ENCODE assay signal across 8 cellular contexts in genomic region chr17:63700528-63701441, GRCh38. TPM values are rescaled to one million over a fixed set of nuclear protein-coding genes. Genes with fewer than 3 reads are reported as not detected.
DNase-seq lines count a peak whose midpoint lies in the region; ATAC-seq and TF ChIP-seq lines count a peak whose summit lies in the region.

No MANE protein-coding gene starts in this region.

- CTCF ChIA-PET in A673 (lab: Charles Lee): interaction anchor here (0.7 kb wide), 1 partner anchor 41 kb away, joined by 3 read pairs; no protein-coding TSS in a partner anchor
- CTCF ChIA-PET in activated naive CD4-positive, alpha-beta T cell treated with anti-CD3 and anti-CD28 coated beads, Interleukin-2, amount 10 ng/mL, durations not matched to agents 7 days and 5 days (lab: Charles Lee): interaction anchor here (0.6 to 2.2 kb wide), 7 partner anchors 10 to 127 kb away, joined by 3 to 9 read pairs (median 3); no protein-coding TSS in a partner anchor

- H3K36me3 Mint-ChIP-seq in activated naive CD4-positive, alpha-beta T cell treated with anti-CD3 and anti-CD28 coated beads, Interleukin-2, amount 10 ng/mL, durations not matched to agents 7 days and 5 days: peaks cover 61% of the 10 kb centered on the region
- peaks cover 18% of the 10 kb centered on the region for H3K36me3 Mint-ChIP-seq in osteocyte (ENCODE audit: unreplicated experiment)

- peak; percentile 13 for TF ChIP-seq POLR2A in GM19099 (IDR thresholded peaks at IDR 0.05; ENCODE audit: extremely low read depth, insufficient read length, low read depth)

- peak overlapping the region; percentile 99 for H3K27ac Mint-ChIP-seq in activated naive CD4-positive, alpha-beta T cell treated with anti-CD3 and anti-CD28 coated beads, Interleukin-2, amount 10 ng/mL, durations not matched to agents 7 days and 5 days
- H3K27ac Mint-ChIP-seq in osteocyte (ENCODE audit: unreplicated experiment): peak overlapping the region; percentile 64

- H3K4me2 ChIP-seq in OCI-LY3 (ENCODE audit: low read length): peak overlapping the region; percentile 67

- peak; percentile 75 for DNase-seq in A673 (ENCODE audit: low spot score)
- peak; percentile 64 for DNase-seq in activated naive CD4-positive, alpha-beta T cell treated with anti-CD3 and anti-CD28 coated beads, Interleukin-2, amount 10 ng/mL, durations not matched to agents 7 days and 5 days
- peak; percentile 53 to 82 for DNase-seq in cardiac muscle cell (ENCODE audit: low read depth in 1 of 2, low spot score in 1 of 2)
- DNase-seq in osteocyte (ENCODE audit: extremely low spot score, unreplicated experiment): no peak
- DNase-seq in pons (ENCODE audit: low spot score): no peak

- peak overlapping the region; percentile 76 for H3K4me3 ChIP-seq in A673 (ENCODE audit: low read depth, low read length, poor library complexity, severe bottlenecking)
- H3K4me3 ChIP-seq in OCI-LY3 (ENCODE audit: low read length): peak overlapping the region; percentile 97
- H3K4me3 ChIP-seq in cardiac muscle cell: peak overlapping the region; percentile 79

- no peaks in the 10 kb centered on the region for H3K27me3 ChIP-seq in A673 (replicated peaks; ENCODE audit: insufficient read depth, low read depth, low read length, poor library complexity)
- H3K27me3 ChIP-seq in OCI-LY3 (ENCODE audit: low read depth, low read length): no peaks in the 10 kb centered on the region
- no peaks in the 10 kb centered on the region for H3K27me3 ChIP-seq in cardiac muscle cell

- no peak; the same call in 1 of the 2 replicates for TF ChIP-seq CTCF in A673 (conservative IDR thresholded peaks at IDR 0.05; ENCODE audit: low read depth, low read length)
- no peak; the same call in 1 of the 2 replicates for TF ChIP-seq CTCF in OCI-LY3 (IDR thresholded peaks at IDR 0.05; ENCODE audit: low read depth, low read length)
- TF ChIP-seq CTCF in cardiac muscle cell (IDR thresholded peaks at IDR 0.05; ENCODE audit: low read depth, low read length): peak; percentile 4
- TF ChIP-seq CTCF in osteocyte (IDR thresholded peaks at IDR 0.05): peak; percentile 42

- H3K79me2 ChIP-seq in OCI-LY3 (ENCODE audit: low read length): peaks cover 29% of the 10 kb centered on the region

- H3K9me3 Mint-ChIP-seq in activated naive CD4-positive, alpha-beta T cell treated with anti-CD3 and anti-CD28 coated beads, Interleukin-2, amount 10 ng/mL, durations not matched to agents 7 days and 5 days: no peaks in the 10 kb centered on the region
- no peaks in the 10 kb centered on the region for H3K9me3 Mint-ChIP-seq in osteocyte (ENCODE audit: unreplicated experiment)

- peaks cover 64% of the 10 kb centered on the region for H3K4me1 Mint-ChIP-seq in activated naive CD4-positive, alpha-beta T cell treated with anti-CD3 and anti-CD28 coated beads, Interleukin-2, amount 10 ng/mL, durations not matched to agents 7 days and 5 days
- peaks cover 29% of the 10 kb centered on the region for H3K4me1 Mint-ChIP-seq in osteocyte (ENCODE audit: unreplicated experiment)

- H3K4me3 Mint-ChIP-seq in activated naive CD4-positive, alpha-beta T cell treated with anti-CD3 and anti-CD28 coated beads, Interleukin-2, amount 10 ng/mL, durations not matched to agents 7 days and 5 days: peak overlapping the region; percentile 94
- H3K4me3 Mint-ChIP-seq in osteocyte (ENCODE audit: unreplicated experiment): peak overlapping the region; percentile 68

- no peaks in the 10 kb centered on the region for H3K9me3 ChIP-seq in A673 (ENCODE audit: low read depth, low read length, poor library complexity, severe bottlenecking)
- H3K9me3 ChIP-seq in OCI-LY3 (ENCODE audit: insufficient read depth, low read length): peaks cover 8% of the 10 kb centered on the region; the same call in 1 of the 2 replicates
- H3K9me3 ChIP-seq in cardiac muscle cell (ENCODE audit: low read depth): no peaks in the 10 kb centered on the region

- peaks cover 10% of the 10 kb centered on the region; the same call in 1 of the 2 replicates for H4K20me1 ChIP-seq in OCI-LY3 (ENCODE audit: insufficient read depth, low read length)

- H2AFZ ChIP-seq in OCI-LY3 (ENCODE audit: low read depth, low read length): no peak overlapping the region

- POLR2A ChIA-PET in A673 (lab: Charles Lee; ENCODE audit: low non-redundant PET): interaction anchor here (0.6 kb wide), 2 partner anchors 15 to 17 kb away, joined by 4 to 15 read pairs; no protein-coding TSS in a partner anchor

- H3K36me3 ChIP-seq in A673 (ENCODE audit: insufficient read depth, low read length, poor library complexity, severe bottlenecking) (peaks cover 11% of the 10 kb centered on the region), OCI-LY3 (replicated peaks; ENCODE audit: low read depth, low read length) (peaks cover 44% of the 10 kb centered on the region), cardiac muscle cell (no peaks in the 10 kb centered on the region)

- BruUV-seq in A673 (replicated peaks; lab: Mats Ljungman, UMichigan): no TSS peak

- H3K9ac ChIP-seq in OCI-LY3 (ENCODE audit: low read length): peak overlapping the region; percentile 99

- H3K4me1 ChIP-seq in A673 (ENCODE audit: insufficient read depth, low read length, poor library complexity, severe bottlenecking): peaks cover 33% of the 10 kb centered on the region
- H3K4me1 ChIP-seq in OCI-LY3 (ENCODE audit: low read length): peaks cover 47% of the 10 kb centered on the region
- H3K4me1 ChIP-seq in cardiac muscle cell (ENCODE audit: low read depth): no peaks in the 10 kb centered on the region

- intact Hi-C loops in A673 (cut with micrococcal nuclease; ENCODE audit: unreplicated experiment): loop anchor here (2.0 kb wide), 1 partner anchor 134 kb away; no protein-coding TSS in a partner anchor

- ATAC-seq in GM21390 (IDR thresholded peaks at IDR 0.05; ENCODE audit: unreplicated experiment): no peak

- H3K27me3 Mint-ChIP-seq in activated naive CD4-positive, alpha-beta T cell treated with anti-CD3 and anti-CD28 coated beads, Interleukin-2, amount 10 ng/mL, durations not matched to agents 7 days and 5 days: peaks cover 5% of the 10 kb centered on the region
- no peaks in the 10 kb centered on the region for H3K27me3 Mint-ChIP-seq in osteocyte (ENCODE audit: unreplicated experiment)

- peak overlapping the region; percentile 82 for H3K27ac ChIP-seq in A673 (ENCODE audit: low read depth, low read length, poor library complexity, severe bottlenecking)
- H3K27ac ChIP-seq in OCI-LY3 (ENCODE audit: low read length): peak overlapping the region; percentile 91
- H3K27ac ChIP-seq in cardiac muscle cell: peak overlapping the region; percentile 37

RNA-seq across cellular contexts. Expression of gene LIMD2, which starts 0.9 kb away (rescaled TPM):
- 119 and 127 TPM in 2 replicates for total RNA-seq in A673 (2021)
- total RNA-seq in cardiac muscle cell: 58.8 and 76.3 TPM in 2 replicates
- polyA plus RNA-seq in cardiac muscle cell: 58.6 and 74.1 TPM in 2 replicates
- total RNA-seq in osteocyte: 52.6 and 54.3 TPM in 2 replicates

RNA-seq across cellular contexts. Expression of gene STRADA, which starts 40.8 kb away (rescaled TPM):
- 56.3 and 62.8 TPM in 2 replicates for total RNA-seq in A673 (2021)
- total RNA-seq in cardiac muscle cell: 22.7 and 30.3 TPM in 2 replicates
- polyA plus RNA-seq in cardiac muscle cell: 43.2 and 53.1 TPM in 2 replicates
- total RNA-seq in osteocyte: 42.9 and 50.6 TPM in 2 replicates

Comparison
In these comparisons a context has a peak if more than half of its experiments do, and no peak if none do; other contexts are left out.
1. DNase-seq: peak in A673 (single experiment), activated naive CD4-positive, alpha-beta T cell treated with anti-CD3 and anti-CD28 coated beads, Interleukin-2, amount 10 ng/mL, durations not matched to agents 7 days and 5 days (single experiment) and cardiac muscle cell (2 of 2); none in osteocyte (single experiment) and pons (single experiment).
2. H3K27ac ChIP-seq: peak in every context shown above with its lines; median percentile 91 in OCI-LY3; 82 in A673; 37 in cardiac muscle cell.
3. CTCF ChIP-seq: peak in cardiac muscle cell (single experiment) and osteocyte (single experiment); none in A673 (single experiment) and OCI-LY3 (single experiment).
4. Peak in every context shown above with its lines, with median percentiles within 50 percentile points of each other: H3K4me3 ChIP-seq.